In the genomic region with DNA sequence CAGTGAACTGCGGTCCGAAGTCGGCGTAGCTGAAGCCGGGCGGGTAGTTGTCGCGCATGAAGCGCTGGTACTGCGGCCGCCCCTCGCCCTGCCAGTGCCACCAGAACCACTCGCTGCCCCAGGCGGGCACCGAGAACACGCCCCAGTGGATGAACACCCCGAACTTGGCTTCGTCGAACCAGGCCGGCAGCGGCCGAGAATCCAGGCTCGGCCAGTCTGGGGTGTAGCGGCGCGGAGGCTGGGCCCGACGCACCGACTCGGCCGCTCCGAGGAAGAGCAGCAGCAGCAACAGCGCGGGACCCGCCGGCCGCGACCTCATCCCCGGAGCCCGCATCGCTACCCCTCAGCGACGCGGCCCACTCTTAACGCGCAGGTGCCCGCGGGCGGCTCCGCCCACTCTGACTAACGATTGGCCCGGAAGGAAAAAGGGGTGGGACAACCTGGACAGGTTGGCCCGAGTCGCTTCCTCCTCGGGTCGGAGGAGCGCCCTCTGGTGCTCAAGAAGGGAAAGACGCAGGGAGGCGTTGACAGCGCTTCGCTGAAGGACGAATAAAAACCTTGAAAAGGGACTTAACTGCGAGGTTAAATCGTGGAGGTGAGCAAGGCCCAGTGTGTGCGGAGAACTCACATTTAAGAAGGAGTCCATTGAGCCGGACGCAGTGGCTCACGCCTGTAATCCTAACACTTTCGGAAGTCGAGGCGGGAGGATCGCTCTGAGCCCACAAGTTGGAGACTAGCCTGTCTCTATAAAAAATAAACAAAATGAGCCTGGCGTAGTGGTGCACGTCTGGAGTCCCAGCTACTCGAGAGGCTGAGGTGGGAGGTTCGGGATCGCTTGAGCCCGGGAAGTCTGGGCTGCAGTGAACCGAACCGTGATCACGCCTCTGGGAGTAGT, we compare ENCODE assay signal across 8 cellular contexts. TPM values are rescaled to one million over a fixed set of nuclear protein-coding genes. Genes with fewer than 3 reads are reported as not detected.
DNase-seq lines count a peak whose midpoint lies in the region; ATAC-seq and TF ChIP-seq lines count a peak whose summit lies in the region.

A gene (minus strand): TSS at position 338 of the 895 bp plus-strand sequence. CDS start 4 bp downstream, at position 334.

- no peaks in the 10 kb centered on the region for H3K9me2 ChIP-seq in DOHH2 (replicated peaks; ENCODE audit: control insufficient read depth, low read length)

- no peaks in the 10 kb centered on the region for H3K9me3 ChIP-seq in DOHH2 (ENCODE audit: control insufficient read depth, insufficient read depth, low read length)
- no peaks in the 10 kb centered on the region for H3K9me3 ChIP-seq in KOPT-K1 (ENCODE audit: insufficient read depth, low read length, poor library complexity, severe bottlenecking)

- H3K27ac Mint-ChIP-seq in activated T-helper 17 cell treated with anti-CD3 and anti-CD28 coated beads, Interleukin-2, amount 50 U/mL, for 72 hours = peak within 1 kb of the TSS; percentile 79
- H3K27ac Mint-ChIP-seq in natural killer cell = peak within 1 kb of the TSS; percentile 80 to 87

- 0 out of 2 replicates have a peak, but pooled peaks cover 3% of the 10 kb centered on the region for H3F3A ChIP-seq in DOHH2 (ENCODE audit: control insufficient read depth, insufficient read depth)

- H3K9me3 Mint-ChIP-seq in activated T-helper 17 cell treated with anti-CD3 and anti-CD28 coated beads, Interleukin-2, amount 50 U/mL, for 72 hours = no peaks in the 10 kb centered on the region
- H3K9me3 Mint-ChIP-seq in natural killer cell = no peaks in the 10 kb centered on the region

- peak within 1 kb of the TSS; percentile 76 for H3K4me3 Mint-ChIP-seq in activated T-helper 17 cell treated with anti-CD3 and anti-CD28 coated beads, Interleukin-2, amount 50 U/mL, for 72 hours
- peak within 1 kb of the TSS; percentile 92 for H3K4me3 Mint-ChIP-seq in natural killer cell

- ATAC-seq in GM21737 (IDR thresholded peaks at IDR 0.05; ENCODE audit: unreplicated experiment) (peak; percentile 88), natural killer cell (peak; percentile 99 to 100 (median 99))
- ATAC-seq in activated T-helper 17 cell treated with anti-CD3 and anti-CD28 coated beads, Interleukin-2, amount 50 U/mL, for 72 hours (replicated peaks) = peak; percentile 99

- H3K4me3 ChIP-seq in DOHH2 (ENCODE audit: low read length) = peak within 1 kb of the TSS; percentile 88

- H3K36me3 Mint-ChIP-seq in activated T-helper 17 cell treated with anti-CD3 and anti-CD28 coated beads, Interleukin-2, amount 50 U/mL, for 72 hours (ENCODE audit: low read depth) = peaks cover 10% of the 10 kb centered on the region
- H3K36me3 Mint-ChIP-seq in natural killer cell = no peaks in the 10 kb centered on the region

- DNase-seq in RKO (ENCODE audit: low spot score) (peak; percentile 89), fibroblast of peridontal ligament (ENCODE audit: extremely low read depth) (peak; percentile 81), natural killer cell (peak; percentile 94)
- DNase-seq in stimulated activated naive CD4-positive, alpha-beta T cell treated with Interleukin-2 at 50 U/mL for 16 hours (lab: John Stamatoyannopoulos, UW) = peak; percentile 92

- peak within 1 kb of the TSS; percentile 80 for H3K4me2 ChIP-seq in DOHH2 (ENCODE audit: low read length)

- no peaks in the 10 kb centered on the region for H3K27me3 ChIP-seq in DOHH2 (ENCODE audit: control insufficient read depth, low read length)

- peaks cover 10% of the 10 kb centered on the region for H3K36me3 ChIP-seq in DOHH2 (ENCODE audit: control insufficient read depth, low read length)
- no peaks in the 10 kb centered on the region for H3K36me3 ChIP-seq in KOPT-K1 (ENCODE audit: insufficient read depth, low read length)

- peaks cover 34% of the 10 kb centered on the region for H3K4me1 ChIP-seq in DOHH2 (ENCODE audit: control insufficient read depth, low read length)

- no peaks in the 10 kb centered on the region for H3K27me3 Mint-ChIP-seq in activated T-helper 17 cell treated with anti-CD3 and anti-CD28 coated beads, Interleukin-2, amount 50 U/mL, for 72 hours
- peaks cover 4 to 7% of the 10 kb centered on the region in 2 donors for H3K27me3 Mint-ChIP-seq in natural killer cell (ENCODE audit: low read depth in 2 of 2)

- peaks cover 13% of the 10 kb centered on the region for H3K79me2 ChIP-seq in DOHH2 (ENCODE audit: control insufficient read depth, low read length)

- TF ChIP-seq CTCF in DOHH2 (IDR thresholded peaks at IDR 0.05; ENCODE audit: low read depth, low read length, poor library complexity, severe bottlenecking) (peak; percentile 83), natural killer cell (IDR thresholded peaks at IDR 0.05) (peak; percentile 90)

- H3K27ac ChIP-seq in DOHH2 (ENCODE audit: low read depth, low read length) = peak within 1 kb of the TSS; percentile 67
- H3K27ac ChIP-seq in KOPT-K1 (ENCODE audit: low read depth, low read length, poor library complexity, severe bottlenecking) = peak within 1 kb of the TSS; percentile 16

- peaks cover 4% of the 10 kb centered on the region; the same call in 1 of the 2 replicates for H4K20me1 ChIP-seq in DOHH2 (ENCODE audit: control insufficient read depth, insufficient read depth, low read depth, low read length)

- peaks cover 13% of the 10 kb centered on the region for H3K4me1 Mint-ChIP-seq in activated T-helper 17 cell treated with anti-CD3 and anti-CD28 coated beads, Interleukin-2, amount 50 U/mL, for 72 hours
- H3K4me1 Mint-ChIP-seq in natural killer cell = peaks cover 23 to 30% of the 10 kb centered on the region in 2 donors

- intact Hi-C loops in natural killer cell (cut with micrococcal nuclease) = loop anchor here (1.0 to 2.0 kb wide), 4 partner anchors 49 to 96 kb away; a partner anchor contains a TSS

RNA-seq across cellular contexts. Expression of the gene that starts here (rescaled TPM):
- 1 to 10 TPM; 4.8 to 5.2 TPM for total RNA-seq in activated T-helper 17 cell treated with anti-CD3 and anti-CD28 coated beads, Interleukin-2, amount 50 U/mL, for 72 hours
- total RNA-seq in natural killer cell = 10 to 100 TPM in 2 of 3 donors, 1 to 10 TPM in 1; 6.8 to 12.5 (median 11.9) TPM

Comparison
In these comparisons a context has a peak if more than half of its experiments do, and no peak if none do; other contexts are left out.
1. Peak in every context shown above with its lines: DNase-seq, ATAC-seq, H3K4me3 ChIP-seq and H3K27ac ChIP-seq.